In genomic region chr1:237032029-237032428, GRCh38 we compare ENCODE assay signal across 11 cellular contexts. TPM values are rescaled to one million over a fixed set of nuclear protein-coding genes. Genes with fewer than 3 reads are reported as not detected.
A peak's percentile ranks its signal among the peaks of the same experiment; 100 is the strongest.
DNase-seq lines count a peak whose midpoint lies in the region; ATAC-seq and TF ChIP-seq lines count a peak whose summit lies in the region.
"Had no signal": no experiment of that assay in that cellular context is flagged by ENCODE, and none has a peak within 500 bp of the region (broad histone marks: within the 10 kb centered on the region; RNA-seq: fewer than 3 reads in every experiment).

No MANE protein-coding gene starts in this region.

- CTCF ChIA-PET in activated CD8-positive, alpha-beta T cell treated with anti-CD3 and anti-CD28 coated beads, Interleukin-2, amount 10 ng/mL, durations not matched to agents 7 days and 5 days (lab: Charles Lee) = no interaction called here

- no peak overlapping the region for H3K18ac ChIP-seq in mesendoderm (ENCODE audit: low read length)

- H3K27ac ChIP-seq in HUES6 (ENCODE audit: low read depth, low read length) = no peak overlapping the region
- H3K27ac ChIP-seq in mesendoderm (ENCODE audit: low read depth, low read length) = peak overlapping the region; percentile 59
- H3K27ac ChIP-seq in upper lobe of left lung = peak overlapping the region in 2 of 4 donors; percentile 12 to 68

- peak overlapping the region; percentile 11; the same call in 1 of the 2 replicates for H3K4me3 ChIP-seq in HUES6 (ENCODE audit: low read depth, low read length)
- H3K4me3 ChIP-seq in mesendoderm (ENCODE audit: low read length) = no peak overlapping the region
- no peak overlapping the region for H3K4me3 ChIP-seq in upper lobe of left lung

- H3K27ac Mint-ChIP-seq in activated CD8-positive, alpha-beta T cell treated with anti-CD3 and anti-CD28 coated beads, Interleukin-2, amount 10 ng/mL, durations not matched to agents 7 days and 5 days = no peak overlapping the region
- H3K27ac Mint-ChIP-seq: activated T-helper 2 cell treated with anti-CD3 and anti-CD28 coated beads, Interferon-gamma antibody, Interleukin-2, Interleukin-4, amounts not matched to agents 10 μg/mL and 5 μg/mL and 100 μg/mL, durations not matched to agents 14 hours and 24 hours and 36 hours had no signal

- no peak overlapping the region for H4K5ac ChIP-seq in mesendoderm (ENCODE audit: low read length)

- no peak overlapping the region for H3K4ac ChIP-seq in mesendoderm (ENCODE audit: low read depth, low read length)

- H3K4me3 Mint-ChIP-seq in activated CD8-positive, alpha-beta T cell treated with anti-CD3 and anti-CD28 coated beads, Interleukin-2, amount 10 ng/mL, durations not matched to agents 7 days and 5 days = no peak overlapping the region

- H3K4me1 Mint-ChIP-seq in activated CD8-positive, alpha-beta T cell treated with anti-CD3 and anti-CD28 coated beads, Interleukin-2, amount 10 ng/mL, durations not matched to agents 7 days and 5 days (ENCODE audit: low read depth) = no peaks in the 10 kb centered on the region

- H3K56ac ChIP-seq in mesendoderm (ENCODE audit: low read length) = no peak overlapping the region

- no peaks in the 10 kb centered on the region for H3K9me3 Mint-ChIP-seq in activated CD8-positive, alpha-beta T cell treated with anti-CD3 and anti-CD28 coated beads, Interleukin-2, amount 10 ng/mL, durations not matched to agents 7 days and 5 days (ENCODE audit: insufficient read depth)
- H3K9me3 Mint-ChIP-seq: activated T-helper 2 cell treated with anti-CD3 and anti-CD28 coated beads, Interferon-gamma antibody, Interleukin-2, Interleukin-4, amounts not matched to agents 10 μg/mL and 5 μg/mL and 100 μg/mL, durations not matched to agents 14 hours and 24 hours and 36 hours had no signal

- H3K9me3 ChIP-seq in HUES6 (ENCODE audit: control insufficient read depth, insufficient read depth, low read depth, low read length) = no peaks in the 10 kb centered on the region
- no peaks in the 10 kb centered on the region for H3K9me3 ChIP-seq in upper lobe of left lung

- no peak overlapping the region for H2BK5ac ChIP-seq in mesendoderm (ENCODE audit: low read length)

- H3K27me3 Mint-ChIP-seq in activated CD8-positive, alpha-beta T cell treated with anti-CD3 and anti-CD28 coated beads, Interleukin-2, amount 10 ng/mL, durations not matched to agents 7 days and 5 days (ENCODE audit: low read depth) = peaks cover 4% of the 10 kb centered on the region

- no peak overlapping the region for H2BK15ac ChIP-seq in mesendoderm (replicated peaks; ENCODE audit: low read depth)

- DNase-seq in mesendoderm = peak; percentile 92
- no peak for DNase-seq in stimulated activated CD4-positive, alpha-beta T cell treated with anti-CD3 and anti-CD28 coated beads, Interleukin-2, amount 100 ng/mL, for 48 hours
- no peak for DNase-seq in SKM-1 treated with dmso at 0.1 percent for 144 hours (lab: John Stamatoyannopoulos, UW; ENCODE audit: unreplicated experiment)
- no peak for DNase-seq in activated CD8-positive, alpha-beta T cell treated with anti-CD3 and anti-CD28 coated beads, Interleukin-2, amount 10 ng/mL, durations not matched to agents 7 days and 5 days
- DNase-seq in upper lobe of left lung = no peak
- DNase-seq: SK-N-SH had no signal

- TF ChIP-seq EP300 in upper lobe of left lung (IDR thresholded peaks at IDR 0.05) = no peak

- no peaks in the 10 kb centered on the region for H3K36me3 Mint-ChIP-seq in activated CD8-positive, alpha-beta T cell treated with anti-CD3 and anti-CD28 coated beads, Interleukin-2, amount 10 ng/mL, durations not matched to agents 7 days and 5 days (ENCODE audit: low read depth)

- no peak for TF ChIP-seq POLR2A in upper lobe of left lung (IDR thresholded peaks at IDR 0.05)

- peak overlapping the region; percentile 63 for H3K9ac ChIP-seq in HUES6 (ENCODE audit: low read length)
- H3K9ac ChIP-seq in mesendoderm (ENCODE audit: low read length) = no peak overlapping the region
- H3K9ac ChIP-seq: SK-N-SH had no signal

- H3K27me3 ChIP-seq in HUES6 (ENCODE audit: control insufficient read depth, insufficient read depth, low read length) (no peaks in the 10 kb centered on the region), mesendoderm (ENCODE audit: insufficient read depth, low read length, poor library complexity) (no peaks in the 10 kb centered on the region), upper lobe of left lung (no peaks in the 10 kb centered on the region)

- H3K4me1 ChIP-seq in HUES6 (ENCODE audit: control insufficient read depth, insufficient read depth, low read length) = peaks cover 15% of the 10 kb centered on the region
- H3K4me1 ChIP-seq in mesendoderm (ENCODE audit: control insufficient read depth, low read depth, low read length) = peaks cover 10% of the 10 kb centered on the region
- H3K4me1 ChIP-seq in upper lobe of left lung = peaks cover 0 to 4% (median 2%) of the 10 kb centered on the region in 4 donors

- no peaks in the 10 kb centered on the region for H3K36me3 ChIP-seq in HUES6 (ENCODE audit: control insufficient read depth, insufficient read depth, low read length)
- H3K36me3 ChIP-seq in mesendoderm (ENCODE audit: control insufficient read depth, insufficient read depth, low read length) = no peaks in the 10 kb centered on the region
- no peaks in the 10 kb centered on the region for H3K36me3 ChIP-seq in upper lobe of left lung

- no peak overlapping the region for H3K4me2 ChIP-seq in mesendoderm (ENCODE audit: low read length)
- H3K4me2 ChIP-seq: SK-N-SH had no signal

- H3K79me2 ChIP-seq in mesendoderm (ENCODE audit: control insufficient read depth, insufficient read depth, low read length) = no peaks in the 10 kb centered on the region

- H3K23ac ChIP-seq in mesendoderm (ENCODE audit: low read length) = no peak overlapping the region

- no CpG with 5 or more reads among the region's 7 CpGs for WGBS in mesendoderm (ENCODE audit: extremely low coverage, insufficient coverage, low lambda C conversion rate)
- WGBS in upper lobe of left lung, 2 donors = 35 to 63% methylated on average over 7 of the region's 7 CpGs

- TF ChIP-seq CTCF in upper lobe of left lung (IDR thresholded peaks at IDR 0.05) = no peak

- no peaks in the 10 kb centered on the region for H3K79me1 ChIP-seq in mesendoderm (ENCODE audit: low read length)

- POLR2A ChIA-PET in activated CD8-positive, alpha-beta T cell treated with anti-CD3 and anti-CD28 coated beads, Interleukin-2, amount 10 ng/mL, durations not matched to agents 7 days and 5 days (lab: Charles Lee) = no interaction called here

- ATAC-seq in GM19023 (IDR thresholded peaks at IDR 0.05; ENCODE audit: unreplicated experiment) (peak; percentile 74), HG02678 (IDR thresholded peaks at IDR 0.05; ENCODE audit: unreplicated experiment) (peak; percentile 74), upper lobe of left lung (ENCODE audit: low FRiP score in 2 of 2) (no peak)
- no peak for ATAC-seq in activated CD8-positive, alpha-beta T cell treated with anti-CD3 and anti-CD28 coated beads, Interleukin-2, amount 10 ng/mL, durations not matched to agents 7 days and 5 days

- no peak overlapping the region for H2BK120ac ChIP-seq in mesendoderm (ENCODE audit: low read depth, low read length)

- no peak overlapping the region for H4K8ac ChIP-seq in mesendoderm (ENCODE audit: low read depth, low read length)

- no peak overlapping the region for H2AK5ac ChIP-seq in mesendoderm (ENCODE audit: low read length)

RNA-seq across cellular contexts. Expression of gene RYR2, which starts 10.0 kb away (rescaled TPM):
- polyA plus RNA-seq in mesendoderm (2013, experiment 1 of 2) = 5.0 TPM
- 4.5 TPM for polyA plus RNA-seq in mesendoderm (2013, experiment 2 of 2)
- total RNA-seq in activated CD8-positive, alpha-beta T cell treated with anti-CD3 and anti-CD28 coated beads, Interleukin-2, amount 10 ng/mL, durations not matched to agents 7 days and 5 days = not detected
- total RNA-seq in upper lobe of left lung = 10 to 100 TPM in 1 of 6 donors, 1 to 10 TPM in 5; 1.8 to 23.0 (median 3.7) TPM

RNA-seq across cellular contexts. Expression of gene MT1HL1, which starts 27.8 kb away (rescaled TPM):
- not detected for polyA plus RNA-seq in mesendoderm (2013, experiment 1 of 2)
- not detected for polyA plus RNA-seq in mesendoderm (2013, experiment 2 of 2)
- not detected for total RNA-seq in activated CD8-positive, alpha-beta T cell treated with anti-CD3 and anti-CD28 coated beads, Interleukin-2, amount 10 ng/mL, durations not matched to agents 7 days and 5 days
- total RNA-seq in upper lobe of left lung = not detected
- total RNA-seq: activated T-helper 2 cell treated with anti-CD3 and anti-CD28 coated beads, Interferon-gamma antibody, Interleukin-2, Interleukin-4, amounts not matched to agents 10 μg/mL and 5 μg/mL and 100 μg/mL, durations not matched to agents 14 hours and 24 hours and 36 hours; myocyte had no signal
- polyA plus RNA-seq: SK-N-SH had no signal

Comparison
In these comparisons a context has a peak if more than half of its experiments do, and no peak if none do; other contexts are left out.
1. ATAC-seq: peak in GM19023 (single experiment) and HG02678 (single experiment); none in activated CD8-positive, alpha-beta T cell treated with anti-CD3 and anti-CD28 coated beads, Interleukin-2, amount 10 ng/mL, durations not matched to agents 7 days and 5 days (single experiment) and upper lobe of left lung (0 of 2).